Comparison of ENCODE assay signal across 13 cellular contexts in genomic region chr14:97298775-97299174, GRCh38.
"Had no signal": no experiment of that assay in that cellular context is flagged by ENCODE, and none has a peak within 500 bp of the region (broad histone marks: within the 10 kb centered on the region; RNA-seq: fewer than 3 reads in every experiment).

No MANE protein-coding gene starts in this region.

- ATAC-seq: heart left ventricle; lower lobe of right lung; naive thymus-derived CD4-positive, alpha-beta T cell; stimulated activated memory B cell treated with anti-CD40 and anti-IgM and Interleukin-4, amounts not matched to agents 10 μg/mL and 1 μg/mL and 100 μg/mL, for 72 hours had no signal

- DNase-seq: activated gamma-delta T cell treated with Interleukin-2 at 50 U/mL for 16 hours; activated T-cell treated with anti-CD3 and anti-CD28 coated beads, Interleukin-2, amount 50 U/mL, for 1 hour; aorta; brain microvascular endothelial cell; effector CD4-positive, alpha-beta T cell; heart left ventricle; kidney; lower lobe of right lung; naive thymus-derived CD4-positive, alpha-beta T cell; retina; sigmoid colon; stomach had no signal
